In the genomic region with DNA sequence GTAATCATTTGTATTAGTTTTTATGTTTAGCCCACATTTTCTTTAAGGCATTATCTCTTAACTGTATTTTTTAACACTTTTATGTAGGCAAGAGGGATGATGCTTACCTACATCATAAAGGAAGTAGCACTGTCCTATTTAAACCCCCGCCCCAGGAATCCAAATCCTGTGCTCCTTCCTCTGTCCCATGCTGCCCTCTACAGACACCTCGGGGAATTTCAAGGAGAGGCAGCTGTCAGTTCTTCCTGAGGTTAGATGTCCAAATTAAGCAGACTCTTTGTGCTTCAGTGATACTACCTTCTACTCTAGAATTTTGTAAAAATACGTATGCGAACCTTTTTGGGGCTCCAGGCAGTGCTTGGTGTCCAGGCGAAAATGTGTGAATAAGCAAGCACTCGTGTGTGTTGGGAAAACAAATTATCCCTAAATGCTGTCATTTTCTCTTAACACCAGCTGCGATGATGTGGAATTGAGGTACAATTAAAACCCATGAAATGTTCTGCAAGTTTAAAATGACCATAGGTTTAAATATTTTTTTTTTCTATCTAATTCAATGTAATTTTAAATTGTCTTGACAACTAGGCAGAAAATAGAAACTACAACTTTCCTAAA, we compare ENCODE assay signal across 10 cellular contexts. TPM values are rescaled to one million over a fixed set of nuclear protein-coding genes. Genes with fewer than 3 reads are reported as not detected.
DNase-seq lines count a peak whose midpoint lies in the region; ATAC-seq and TF ChIP-seq lines count a peak whose summit lies in the region.
"Had no signal": no experiment of that assay in that cellular context is flagged by ENCODE, and none has a peak within 500 bp of the region (broad histone marks: within the 10 kb centered on the region; RNA-seq: fewer than 3 reads in every experiment).

No MANE protein-coding gene starts in this region.

- TF ChIP-seq CTCF in BJ (IDR thresholded peaks at IDR 0.05; ENCODE audit: insufficient read depth, low read depth, low read length) = peak; percentile 77
- TF ChIP-seq CTCF in GM06990 (IDR thresholded peaks at IDR 0.05; ENCODE audit: insufficient read depth, low read length, poor library complexity, severe bottlenecking) = peak; percentile 84
- peak; percentile 31 for TF ChIP-seq CTCF in chondrocyte (IDR thresholded peaks at IDR 0.05)

- DNase-seq in BJ (ENCODE audit: low read depth) (no peak), GM06990 (ENCODE audit: extremely low read depth, insufficient read length) (no peak), NCI-H69 (lab: John Stamatoyannopoulos, UW) (peak; percentile 45), chondrocyte (ENCODE audit: low spot score) (no peak), NCI-H2227 (lab: John Stamatoyannopoulos, UW; ENCODE audit: unreplicated experiment) (no peak), islet precursor cell (no peak)
- peak in 2 of 3 donors; percentile 23 to 44 for DNase-seq in stimulated activated CD4-positive, alpha-beta T cell treated with anti-CD3 and anti-CD28 coated beads, Interleukin-12 subunit alpha, Interleukin-12 subunit beta, amount 100 ng/mL, for 48 hours (ENCODE audit: low read depth in 2 of 3, low spot score in 1 of 3)

- peaks cover 1% of the 10 kb centered on the region; the same call in 1 of the 2 replicates for H3K27me3 ChIP-seq in BJ (ENCODE audit: control insufficient read depth, insufficient read depth, low read length)
- no peaks in the 10 kb centered on the region for H3K27me3 ChIP-seq in GM06990 (replicated peaks; ENCODE audit: control insufficient read depth, insufficient read depth, low read length)

- CTCF ChIA-PET in BJ (lab: Yijun Ruan, JAX) = interaction anchor here (0.6 to 4.1 kb wide), 10 partner anchors 16 to 392 kb away, joined by 3 to 59 read pairs (median 4); no protein-coding TSS in a partner anchor

- H3K9me3 Mint-ChIP-seq in chondrocyte (ENCODE audit: low read depth) = peaks cover 34% of the 10 kb centered on the region
- H3K9me3 Mint-ChIP-seq: T-helper 1 cell treated with Interleukin-12 subunit alpha and Interleukin-12 subunit beta and Interleukin-4 antibody, amounts not matched to agents 30 μg/mL and 1 μg/mL, for 36 hours had no signal

- H3K36me3 ChIP-seq in BJ (ENCODE audit: control insufficient read depth, insufficient read depth, low read length) = no peaks in the 10 kb centered on the region
- H3K36me3 ChIP-seq in GM06990 (ENCODE audit: control insufficient read depth, insufficient read depth, low read length) = no peaks in the 10 kb centered on the region

- H3K4me3 Mint-ChIP-seq in chondrocyte (ENCODE audit: unreplicated experiment) = no peak overlapping the region
- H3K4me3 Mint-ChIP-seq: naive thymus-derived CD4-positive, alpha-beta T cell; T-helper 1 cell treated with Interleukin-12 subunit alpha and Interleukin-12 subunit beta and Interleukin-4 antibody, amounts not matched to agents 30 μg/mL and 1 μg/mL, for 36 hours had no signal

- H3K27ac Mint-ChIP-seq in chondrocyte (ENCODE audit: unreplicated experiment) = no peak overlapping the region
- H3K27ac Mint-ChIP-seq: naive thymus-derived CD4-positive, alpha-beta T cell; T-helper 1 cell treated with Interleukin-12 subunit alpha and Interleukin-12 subunit beta and Interleukin-4 antibody, amounts not matched to agents 30 μg/mL and 1 μg/mL, for 36 hours had no signal

- no peaks in the 10 kb centered on the region for H3K27me3 Mint-ChIP-seq in chondrocyte (ENCODE audit: low read depth)

- H3K36me3 Mint-ChIP-seq in chondrocyte (ENCODE audit: low read depth) = no peaks in the 10 kb centered on the region
- H3K36me3 Mint-ChIP-seq: naive thymus-derived CD4-positive, alpha-beta T cell had no signal

- no peak overlapping the region for H3K4me3 ChIP-seq in BJ (ENCODE audit: low read depth, low read length)
- no peak overlapping the region for H3K4me3 ChIP-seq in GM06990 (replicated peaks; ENCODE audit: low read depth, low read length)

- H3K4me1 Mint-ChIP-seq in chondrocyte (ENCODE audit: low read depth) = no peaks in the 10 kb centered on the region
- H3K4me1 Mint-ChIP-seq: naive thymus-derived CD4-positive, alpha-beta T cell had no signal

- POLR2A ChIA-PET in BJ (lab: Charles Lee) = no interaction called here

- ATAC-seq in HG03460 (IDR thresholded peaks at IDR 0.05; ENCODE audit: unreplicated experiment) = no peak
- ATAC-seq: naive thymus-derived CD4-positive, alpha-beta T cell had no signal

RNA-seq across cellular contexts. Expression of gene CRCT1, which starts 19.2 kb away (rescaled TPM):
- not detected in 2 replicates for polyA plus RNA-seq in BJ (2011; rRNA removed)
- polyA minus RNA-seq in BJ (2011; rRNA and poly(A)+ RNA removed) = 0.28 TPM in 1 of 2 replicates, not detected in the other
- total RNA-seq in chondrocyte = not detected in 3 replicates
- total RNA-seq: naive thymus-derived CD4-positive, alpha-beta T cell had no signal
- polyA plus RNA-seq: naive thymus-derived CD4-positive, alpha-beta T cell had no signal

RNA-seq across cellular contexts. Expression of gene LCE5A, which starts 22.8 kb away (rescaled TPM):
- not detected in 2 replicates for polyA plus RNA-seq in BJ (2011; rRNA removed)
- polyA minus RNA-seq in BJ (2011; rRNA and poly(A)+ RNA removed) = not detected in 2 replicates
- total RNA-seq in chondrocyte = not detected in 3 replicates
- total RNA-seq: naive thymus-derived CD4-positive, alpha-beta T cell had no signal
- polyA plus RNA-seq: naive thymus-derived CD4-positive, alpha-beta T cell had no signal

RNA-seq across cellular contexts. Expression of gene LCE3E, which starts 33.1 kb away (rescaled TPM):
- polyA plus RNA-seq in BJ (2011; rRNA removed) = not detected in 2 replicates
- polyA minus RNA-seq in BJ (2011; rRNA and poly(A)+ RNA removed) = not detected in 2 replicates
- not detected in 3 replicates for total RNA-seq in chondrocyte
- total RNA-seq: naive thymus-derived CD4-positive, alpha-beta T cell had no signal
- polyA plus RNA-seq: naive thymus-derived CD4-positive, alpha-beta T cell had no signal

RNA-seq across cellular contexts. Expression of gene LCE3D, which starts 46.9 kb away (rescaled TPM):
- not detected in 2 replicates for polyA plus RNA-seq in BJ (2011; rRNA removed)
- not detected in 2 replicates for polyA minus RNA-seq in BJ (2011; rRNA and poly(A)+ RNA removed)
- total RNA-seq in chondrocyte = not detected in 3 replicates
- total RNA-seq: naive thymus-derived CD4-positive, alpha-beta T cell had no signal
- polyA plus RNA-seq: naive thymus-derived CD4-positive, alpha-beta T cell had no signal

Comparison
In these comparisons a context has a peak if more than half of its experiments do, and no peak if none do; other contexts are left out.
1. DNase-seq: peak in NCI-H69 (single experiment) and stimulated activated CD4-positive, alpha-beta T cell treated with anti-CD3 and anti-CD28 coated beads, Interleukin-12 subunit alpha, Interleukin-12 subunit beta, amount 100 ng/mL, for 48 hours (2 of 3); none in BJ (single experiment), GM06990 (single experiment), chondrocyte (single experiment), NCI-H2227 (single experiment) and islet precursor cell (single experiment).
2. CTCF ChIP-seq: peak in every context shown above with its lines; median percentile 84 in GM06990; 77 in BJ; 31 in chondrocyte.